13 cellular contexts compared by ENCODE assay signal in the genomic region with DNA sequence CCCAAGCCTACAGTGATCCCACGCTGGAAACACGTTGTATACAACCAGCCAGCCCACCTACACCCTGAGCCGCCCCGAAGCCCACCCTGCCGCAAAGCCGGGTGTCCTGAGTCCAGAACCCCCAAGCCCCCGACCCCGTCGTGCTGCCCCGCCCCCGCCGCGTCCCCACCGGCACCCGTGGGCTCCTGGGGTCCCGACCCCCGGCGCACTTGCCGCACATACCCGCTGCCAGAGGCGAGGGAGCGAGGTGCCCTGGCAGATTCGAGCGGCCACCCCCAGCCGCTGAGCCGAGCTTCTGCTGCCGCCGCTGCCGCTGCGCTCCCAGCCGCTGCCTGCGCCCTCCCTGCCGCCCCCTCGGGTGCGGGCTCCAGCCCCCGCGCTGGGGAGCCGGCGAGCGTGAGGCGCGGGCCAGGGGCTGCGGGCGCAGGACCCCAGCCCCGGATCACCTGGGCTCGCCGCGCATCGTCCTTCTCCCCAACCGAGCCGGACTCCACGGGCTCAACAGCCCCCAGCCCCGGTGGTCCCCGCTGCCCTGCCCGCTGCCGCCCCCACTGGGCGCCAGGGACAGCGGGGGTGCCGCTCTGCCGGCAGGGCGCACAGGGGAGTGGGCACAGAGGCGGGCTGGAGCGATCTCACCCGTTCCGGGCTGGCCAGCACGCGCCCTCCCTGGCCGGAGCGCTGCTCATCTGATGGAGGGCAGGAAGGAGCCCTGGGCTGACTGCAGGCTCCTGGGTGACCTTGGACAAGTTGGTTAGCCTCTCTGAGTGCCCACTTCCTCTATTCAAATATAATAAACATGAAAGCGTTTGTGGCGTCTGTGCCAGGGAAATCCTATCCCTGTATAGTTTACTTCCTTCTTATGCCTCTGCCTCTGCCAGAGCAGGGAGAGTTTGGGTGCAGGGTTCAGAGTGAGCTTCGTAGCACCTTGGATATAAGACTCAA. TPM values are rescaled to one million over a fixed set of nuclear protein-coding genes. Genes with fewer than 3 reads are reported as not detected.
DNase-seq lines count a peak whose midpoint lies in the region; ATAC-seq, FAIRE-seq and TF ChIP-seq lines count a peak whose summit lies in the region.
"Had no signal": no experiment of that assay in that cellular context is flagged by ENCODE, and none has a peak within 500 bp of the region (broad histone marks: within the 10 kb centered on the region; RNA-seq: fewer than 3 reads in every experiment).

A gene with protein sequence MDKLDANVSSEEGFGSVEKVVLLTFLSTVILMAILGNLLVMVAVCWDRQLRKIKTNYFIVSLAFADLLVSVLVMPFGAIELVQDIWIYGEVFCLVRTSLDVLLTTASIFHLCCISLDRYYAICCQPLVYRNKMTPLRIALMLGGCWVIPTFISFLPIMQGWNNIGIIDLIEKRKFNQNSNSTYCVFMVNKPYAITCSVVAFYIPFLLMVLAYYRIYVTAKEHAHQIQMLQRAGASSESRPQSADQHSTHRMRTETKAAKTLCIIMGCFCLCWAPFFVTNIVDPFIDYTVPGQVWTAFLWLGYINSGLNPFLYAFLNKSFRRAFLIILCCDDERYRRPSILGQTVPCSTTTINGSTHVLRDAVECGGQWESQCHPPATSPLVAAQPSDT (minus strand): TSS at position 688 of the 942 bp plus-strand sequence. CDS start 17,513 bp downstream, outside the sequence.

- ATAC-seq in left ventricle myocardium superior: peak; percentile 59
- ATAC-seq in pancreas: peak in 3 of 4 donors; percentile 63 to 72 (median 65)
- no peak for ATAC-seq in stimulated activated memory B cell treated with anti-CD40 and anti-IgM and Interleukin-4, amounts not matched to agents 10 μg/mL and 1 μg/mL and 100 μg/mL, for 72 hours
- no peak for ATAC-seq in HG02884 (IDR thresholded peaks at IDR 0.05; ENCODE audit: unreplicated experiment)

- H3K27me3 Mint-ChIP-seq in stimulated activated memory B cell treated with anti-CD40 and anti-IgM and Interleukin-4, amounts not matched to agents 10 μg/mL and 1 μg/mL and 100 μg/mL, for 72 hours: peaks cover 6% of the 10 kb centered on the region

- no peak for TF ChIP-seq CTCF in pancreas (IDR thresholded peaks at IDR 0.05)

- H3K27me3 ChIP-seq in NT2/D1 (ENCODE audit: insufficient read depth, insufficient read length) (peaks cover 52% of the 10 kb centered on the region), pancreas (peaks cover 0 to 5% (median 2%) of the 10 kb centered on the region in 4 donors)

- H3K9me3 ChIP-seq in ES-I3 (ENCODE audit: control insufficient read depth, insufficient read depth, low read length) (no peaks in the 10 kb centered on the region), NT2/D1 (ENCODE audit: insufficient read depth, low read length) (no peaks in the 10 kb centered on the region), pancreas (no peaks in the 10 kb centered on the region)

- TF ChIP-seq POLR2A in GM12891 (IDR thresholded peaks at IDR 0.05; ENCODE audit: low read depth, low read length): no peak

- H3K27ac ChIP-seq in pancreas: no peak within 1 kb of the TSS
- H3K27ac ChIP-seq: HL-60 had no signal

- H3K4me1 ChIP-seq in ES-I3 (ENCODE audit: insufficient read depth, low read length): no peaks in the 10 kb centered on the region
- H3K4me1 ChIP-seq in NT2/D1 (ENCODE audit: insufficient read depth, insufficient read length): no peaks in the 10 kb centered on the region
- H3K4me1 ChIP-seq in pancreas: peaks cover 0 to 4% (median 0%) of the 10 kb centered on the region in 3 donors

- peak within 1 kb of the TSS; percentile 55 for H3K4me3 ChIP-seq in NT2/D1 (ENCODE audit: insufficient read length, low read depth)
- H3K4me3 ChIP-seq in pancreas: peak within 1 kb of the TSS in 1 of 4 donors; percentile 38

- H3K27ac Mint-ChIP-seq in stimulated activated memory B cell treated with anti-CD40 and anti-IgM and Interleukin-4, amounts not matched to agents 10 μg/mL and 1 μg/mL and 100 μg/mL, for 72 hours: no peak within 1 kb of the TSS

- intact Hi-C loops in left ventricle myocardium superior (cut with micrococcal nuclease): no loop called here
- intact Hi-C loops in pancreas (cut with DNase I): no loop called here

- H3K9ac ChIP-seq in ES-I3 (ENCODE audit: low read depth, low read length) (peak within 1 kb of the TSS; percentile 50; the same call in 1 of the 2 replicates), NT2/D1 (ENCODE audit: insufficient read length, low read depth) (peak within 1 kb of the TSS; percentile 10)

- FAIRE-seq in pancreas (lab: Jason Lieb, UNC) (no peak), GM12891 (lab: Jason Lieb, UNC) (no peak)

- H3K4me1 Mint-ChIP-seq in stimulated activated memory B cell treated with anti-CD40 and anti-IgM and Interleukin-4, amounts not matched to agents 10 μg/mL and 1 μg/mL and 100 μg/mL, for 72 hours: no peaks in the 10 kb centered on the region

- 4 to 6% methylated on average over 56 to 72 of the region's 72 CpGs for WGBS in pancreas, 2 donors

- H3K9me3 Mint-ChIP-seq in stimulated activated memory B cell treated with anti-CD40 and anti-IgM and Interleukin-4, amounts not matched to agents 10 μg/mL and 1 μg/mL and 100 μg/mL, for 72 hours: no peaks in the 10 kb centered on the region

- H3K4me3 Mint-ChIP-seq in stimulated activated memory B cell treated with anti-CD40 and anti-IgM and Interleukin-4, amounts not matched to agents 10 μg/mL and 1 μg/mL and 100 μg/mL, for 72 hours: no peak within 1 kb of the TSS

- no peaks in the 10 kb centered on the region for H3K36me3 ChIP-seq in ES-I3 (ENCODE audit: insufficient read depth, low read length)
- no peaks in the 10 kb centered on the region for H3K36me3 ChIP-seq in NT2/D1 (ENCODE audit: insufficient read depth, insufficient read length, low read length)
- H3K36me3 ChIP-seq in pancreas: no peaks in the 10 kb centered on the region

- H3K36me3 Mint-ChIP-seq in stimulated activated memory B cell treated with anti-CD40 and anti-IgM and Interleukin-4, amounts not matched to agents 10 μg/mL and 1 μg/mL and 100 μg/mL, for 72 hours: no peaks in the 10 kb centered on the region

- DNase-seq in NT2/D1 (ENCODE audit: low read depth, low spot score) (no peak), left ventricle myocardium superior (no peak), pancreas (peak in 4 of 6 donors; percentile 8 to 63 (median 32)), GM12891 (ENCODE audit: insufficient read length, low spot score) (no peak), T-helper 9 cell (no peak)
- DNase-seq: NCI-H2227 treated with DMSO at 0.1 percent for 48 hours; stimulated activated CD8-positive, alpha-beta memory T cell treated with anti-CD3 and anti-CD28 coated beads, Interleukin-4, amount 100 ng/mL, for 48 hours had no signal

TF ChIP-seq in GM12891, 5 proteins besides CTCF, POLR2A, EP300 and RAD21:
- TF ChIP-seq PAX5 (IDR thresholded peaks at IDR 0.05; ENCODE audit: insufficient read depth, low read length, severe bottlenecking): no peak
- no peak for TF ChIP-seq SPI1 (IDR thresholded peaks at IDR 0.05; ENCODE audit: low read depth, low read length)
TF ChIP-seq in GM12891: peak in this region for 0.

RNA-seq across cellular contexts. Expression of the gene that starts here (rescaled TPM):
- total RNA-seq in left ventricle myocardium superior (not detected), pancreas (not detected)
- not detected for polyA plus RNA-seq in pancreas
- not detected for polyA plus RNA-seq in GM12891 (2012; ENCODE audit: low read depth, missing spikeins)
- total RNA-seq: chondrocyte; T-helper 2 cell treated with Interferon-gamma antibody and Interleukin-4, amounts not matched to agents 100 ng/mL and 5 ng/mL, for 36 hours had no signal

Comparison
In these comparisons a context has a peak if more than half of its experiments do, and no peak if none do; other contexts are left out.
1. Peak in ATAC-seq in left ventricle myocardium superior; RNA of the gene not detected or under 1 TPM.
2. Peak in DNase-seq and ATAC-seq in pancreas; RNA of the gene not detected or under 1 TPM.